Comparison of ENCODE assay signal across 12 cellular contexts in genomic region chr2:8490166-8490565, GRCh38.
"Had no signal": no experiment of that assay in that cellular context is flagged by ENCODE, and none has a peak within 500 bp of the region (broad histone marks: within the 10 kb centered on the region; RNA-seq: fewer than 3 reads in every experiment).

No MANE protein-coding gene starts in this region.

- H3K27me3 ChIP-seq: brain microvascular endothelial cell had no signal

- H3K9me3 ChIP-seq: prostate gland had no signal

- H3K9me3 Mint-ChIP-seq: activated naive CD4-positive, alpha-beta T cell treated with anti-CD3 and anti-CD28 coated beads, Interleukin-2, amount 50 U/mL, for 72 hours; activated T-helper 2 cell treated with anti-CD3 and anti-CD28 coated beads, Interferon-gamma antibody, Interleukin-2, Interleukin-4, amounts not matched to agents 10 μg/mL and 5 μg/mL and 100 μg/mL, durations not matched to agents 14 hours and 24 hours and 36 hours; naive thymus-derived CD4-positive, alpha-beta T cell; stimulated activated naive CD8-positive, alpha-beta T cell treated with anti-CD3 and anti-CD28 coated beads, Interleukin-15, Interleukin-2, amounts not matched to agents 100 ng/mL and 50 ng/mL, for 24 hours; T-helper 2 cell treated with Interferon-gamma antibody and Interleukin-4, amounts not matched to agents 5 μg/mL and 100 μg/mL, for 36 hours had no signal

- H3K36me3 ChIP-seq: brain microvascular endothelial cell, prostate gland had no signal

- H3K27ac ChIP-seq: brain microvascular endothelial cell, prostate gland had no signal

- H3K4me3 ChIP-seq: lung, prostate gland had no signal

- DNase-seq: activated CD4-positive, alpha-beta T cell treated with anti-CD3 and anti-CD28 coated beads for 1 hour; brain microvascular endothelial cell; left cardiac atrium; naive thymus-derived CD4-positive, alpha-beta T cell; occipital lobe; stimulated activated CD4-positive, alpha-beta T cell treated with anti-CD3 and anti-CD28 coated beads, Interleukin-2, amount 100 ng/mL, for 48 hours had no signal

- H3K27ac Mint-ChIP-seq: activated naive CD4-positive, alpha-beta T cell treated with anti-CD3 and anti-CD28 coated beads, Interleukin-2, amount 50 U/mL, for 72 hours; activated T-helper 2 cell treated with anti-CD3 and anti-CD28 coated beads, Interferon-gamma antibody, Interleukin-2, Interleukin-4, amounts not matched to agents 10 μg/mL and 5 μg/mL and 100 μg/mL, durations not matched to agents 14 hours and 24 hours and 36 hours; naive thymus-derived CD4-positive, alpha-beta T cell; stimulated activated naive CD8-positive, alpha-beta T cell treated with anti-CD3 and anti-CD28 coated beads, Interleukin-15, Interleukin-2, amounts not matched to agents 100 ng/mL and 50 ng/mL, for 24 hours; T-helper 2 cell treated with Interferon-gamma antibody and Interleukin-4, amounts not matched to agents 5 μg/mL and 100 μg/mL, for 36 hours had no signal

- H3K4me3 Mint-ChIP-seq: naive thymus-derived CD4-positive, alpha-beta T cell; stimulated activated naive CD8-positive, alpha-beta T cell treated with anti-CD3 and anti-CD28 coated beads, Interleukin-15, Interleukin-2, amounts not matched to agents 100 ng/mL and 50 ng/mL, for 24 hours; T-helper 2 cell treated with Interferon-gamma antibody and Interleukin-4, amounts not matched to agents 5 μg/mL and 100 μg/mL, for 36 hours had no signal
